ENCODE assay signal across 9 cellular contexts in genomic region chr7:76069238-76069638, GRCh38. TPM values are rescaled to one million over a fixed set of nuclear protein-coding genes. Genes with fewer than 3 reads are reported as not detected.
DNase-seq lines count a peak whose midpoint lies in the region; ATAC-seq and TF ChIP-seq lines count a peak whose summit lies in the region.
"Had no signal": no experiment of that assay in that cellular context is flagged by ENCODE, and none has a peak within 500 bp of the region (broad histone marks: within the 10 kb centered on the region; RNA-seq: fewer than 3 reads in every experiment).

No MANE protein-coding gene starts in this region.

- peaks cover 35 to 41% of the 10 kb centered on the region in 2 experiments for H3K36me3 ChIP-seq in mesenchymal stem cell (ENCODE audit: control insufficient read depth in 1 of 2, insufficient read depth in 2 of 2, low read depth in 1 of 2, low read length in 2 of 2)

- H3K27ac ChIP-seq in mesenchymal stem cell (ENCODE audit: low read length, poor library complexity, severe bottlenecking): no peak overlapping the region

- H3K27ac Mint-ChIP-seq in chondrocyte (ENCODE audit: unreplicated experiment): peak overlapping the region; percentile 74
- H3K27ac Mint-ChIP-seq: IgD-negative memory B cell had no signal

- ATAC-seq in HG02759 (IDR thresholded peaks at IDR 0.05; ENCODE audit: unreplicated experiment) (no peak), GM21717 (IDR thresholded peaks at IDR 0.05; ENCODE audit: unreplicated experiment) (no peak), HG02763 (IDR thresholded peaks at IDR 0.05; ENCODE audit: unreplicated experiment) (no peak)

- DNase-seq in GM04504 (ENCODE audit: low read depth) (peak; percentile 82), NCI-H526 treated with DMSO at 0.1 percent for 48 hours (lab: John Stamatoyannopoulos, UW) (peak; percentile 11), chondrocyte (ENCODE audit: low spot score) (no peak), mesenchymal stem cell (peak; percentile 89)
- no peak for DNase-seq in stimulated activated CD4-positive, alpha-beta T cell treated with anti-CD3 and anti-CD28 coated beads, Interleukin-15, amount 100 ng/mL, for 24 hours

- peak overlapping the region; percentile 16 for H3K9ac ChIP-seq in mesenchymal stem cell (ENCODE audit: low read length)

- no peak overlapping the region for H3K23ac ChIP-seq in mesenchymal stem cell (ENCODE audit: low read length in 2 of 2)

- H3K4me1 Mint-ChIP-seq in chondrocyte (ENCODE audit: low read depth): peaks cover 19% of the 10 kb centered on the region

- H3K79me1 ChIP-seq in mesenchymal stem cell (replicated peaks; ENCODE audit: low read length, poor library complexity, severe bottlenecking): peaks cover 5% of the 10 kb centered on the region

- H4K91ac ChIP-seq in mesenchymal stem cell (ENCODE audit: low read length): no peak overlapping the region

- H4K8ac ChIP-seq in mesenchymal stem cell (ENCODE audit: low read length): no peak overlapping the region

- peak; percentile 56 for TF ChIP-seq CTCF in chondrocyte (IDR thresholded peaks at IDR 0.05)

- H3K4me2 ChIP-seq in mesenchymal stem cell (ENCODE audit: low read length, poor library complexity, severe bottlenecking): no peak overlapping the region

- no peak overlapping the region for H2AK5ac ChIP-seq in mesenchymal stem cell (ENCODE audit: low read length, severe bottlenecking)

- no peak overlapping the region for H2BK12ac ChIP-seq in mesenchymal stem cell (ENCODE audit: low read length in 2 of 2)

- WGBS in mesenchymal stem cell: 63% methylated on average over 8 of the region's 8 CpGs

- no peak overlapping the region for H2BK120ac ChIP-seq in mesenchymal stem cell (ENCODE audit: low read depth, low read length)

- H2AFZ ChIP-seq in mesenchymal stem cell (ENCODE audit: low read depth, low read length): no peak overlapping the region

- peaks cover 9% of the 10 kb centered on the region for H3K4me1 ChIP-seq in mesenchymal stem cell (ENCODE audit: control insufficient read depth, insufficient read depth, low read depth, low read length)

- H2BK5ac ChIP-seq in mesenchymal stem cell (ENCODE audit: low read depth, low read length, poor library complexity, severe bottlenecking): no peak overlapping the region

- H3K4ac ChIP-seq in mesenchymal stem cell (ENCODE audit: low read depth in 1 of 2, low read length in 2 of 2): no peak overlapping the region

- peaks cover 22% of the 10 kb centered on the region for H3K36me3 Mint-ChIP-seq in chondrocyte (ENCODE audit: low read depth)

- no peak overlapping the region for H3K18ac ChIP-seq in mesenchymal stem cell (ENCODE audit: low read depth in 1 of 2, low read length in 2 of 2)

- H3K9me3 Mint-ChIP-seq in chondrocyte (ENCODE audit: low read depth): no peaks in the 10 kb centered on the region

- H3K4me3 Mint-ChIP-seq in chondrocyte (ENCODE audit: unreplicated experiment): no peak overlapping the region

- no peaks in the 10 kb centered on the region for H3K27me3 ChIP-seq in mesenchymal stem cell (ENCODE audit: control insufficient read depth in 1 of 2, insufficient read depth in 1 of 2, low read length in 2 of 2)

- H3K14ac ChIP-seq in mesenchymal stem cell (ENCODE audit: low read length in 2 of 2): no peak overlapping the region

- H3K4me3 ChIP-seq in mesenchymal stem cell (ENCODE audit: insufficient read depth in 1 of 2, low read depth in 1 of 2, low read length in 2 of 2): no peak overlapping the region

- no peak overlapping the region for H2BK15ac ChIP-seq in mesenchymal stem cell (ENCODE audit: low read depth, poor library complexity, severe bottlenecking)

- H3K9me3 ChIP-seq in mesenchymal stem cell (ENCODE audit: control insufficient read depth, low read length): no peaks in the 10 kb centered on the region

- no peaks in the 10 kb centered on the region for H3K27me3 Mint-ChIP-seq in chondrocyte (ENCODE audit: low read depth)
- H3K27me3 Mint-ChIP-seq: IgD-negative memory B cell had no signal

RNA-seq across cellular contexts. Expression of gene MDH2, which starts 21.3 kb away (rescaled TPM):
- total RNA-seq in chondrocyte: 116 to 119 TPM (median 119 TPM) in 3 replicates
- polyA plus RNA-seq in mesenchymal stem cell (2013, experiment 1 of 2): 286 TPM
- 277 TPM for polyA plus RNA-seq in mesenchymal stem cell (2013, experiment 2 of 2)

RNA-seq across cellular contexts. Expression of gene STYXL1, which starts 21.4 kb away (rescaled TPM):
- 23.5 to 31.8 TPM (median 28.5 TPM) in 3 replicates for total RNA-seq in chondrocyte
- polyA plus RNA-seq in mesenchymal stem cell (2013, experiment 1 of 2): 32.4 TPM
- 29.5 TPM for polyA plus RNA-seq in mesenchymal stem cell (2013, experiment 2 of 2)

Comparison
In these comparisons a context has a peak if more than half of its experiments do, and no peak if none do; other contexts are left out.
1. DNase-seq: peak in GM04504 (single experiment), NCI-H526 treated with DMSO at 0.1 percent for 48 hours (single experiment) and mesenchymal stem cell (single experiment); none in chondrocyte (single experiment) and stimulated activated CD4-positive, alpha-beta T cell treated with anti-CD3 and anti-CD28 coated beads, Interleukin-15, amount 100 ng/mL, for 24 hours (single experiment).